In the genomic region with DNA sequence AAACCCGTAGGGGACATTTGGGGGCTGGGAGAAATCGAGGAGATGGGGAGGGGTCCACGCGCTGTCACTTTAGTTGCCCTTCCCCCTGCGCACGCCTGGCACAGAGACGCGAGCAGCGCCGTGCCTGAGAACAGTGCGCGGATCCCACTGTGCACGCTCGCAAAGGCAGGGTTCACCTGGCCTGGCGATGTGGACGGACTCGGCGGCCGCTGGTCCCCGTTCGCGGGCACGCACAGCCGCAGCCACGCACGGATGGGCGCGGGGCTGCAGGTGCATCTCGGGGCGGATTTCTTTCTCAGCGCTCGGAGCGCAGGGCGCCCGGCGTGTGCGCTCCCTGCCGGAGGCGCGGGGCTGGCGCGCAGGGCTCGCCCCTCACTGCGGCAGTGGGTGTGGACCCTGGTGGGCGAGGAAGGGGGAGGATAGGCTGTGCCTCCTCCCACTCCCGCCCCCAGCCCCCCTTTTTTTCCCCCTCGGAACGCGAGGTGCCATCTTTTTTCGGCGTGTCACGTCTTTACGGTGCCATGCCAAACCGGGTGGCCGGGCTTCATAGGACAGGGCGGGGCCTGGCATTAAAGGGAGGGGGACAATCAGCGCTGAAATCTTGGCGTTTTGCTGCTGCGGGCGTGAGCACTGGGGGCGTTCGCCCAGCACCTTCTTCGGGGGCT, we compare ENCODE assay signal across 8 cellular contexts. TPM values are rescaled to one million over a fixed set of nuclear protein-coding genes. Genes with fewer than 3 reads are reported as not detected.
A peak's percentile ranks its signal among the peaks of the same experiment; 100 is the strongest.
DNase-seq lines count a peak whose midpoint lies in the region; ATAC-seq, FAIRE-seq and TF ChIP-seq lines count a peak whose summit lies in the region.

No MANE protein-coding gene starts in this region.

- no peak overlapping the region for H3K27ac ChIP-seq in upper lobe of left lung

- TF ChIP-seq POLR2A in upper lobe of left lung (IDR thresholded peaks at IDR 0.05) = no peak

- TF ChIP-seq CTCF in AG09309 (IDR thresholded peaks at IDR 0.05; ENCODE audit: control insufficient read depth, insufficient read depth, low read depth, low read length, missing control alignments) (no peak), upper lobe of left lung (IDR thresholded peaks at IDR 0.05) (no peak)

- H3K27me3 ChIP-seq in mononuclear cell (ENCODE audit: insufficient read depth, low read length) (peaks cover 54% of the 10 kb centered on the region), upper lobe of left lung (peaks cover 0 to 41% (median 13%) of the 10 kb centered on the region in 4 donors)

- 0 to 7% methylated on average over 4 to 62 of the region's 63 CpGs for WGBS in upper lobe of left lung, 2 donors

- peaks cover 40% of the 10 kb centered on the region for H3K4me1 ChIP-seq in mononuclear cell (ENCODE audit: insufficient read depth, low read length)
- peaks cover 20 to 44% (median 22%) of the 10 kb centered on the region in 4 donors for H3K4me1 ChIP-seq in upper lobe of left lung

- peak overlapping the region; percentile 62 for H3K4me3 ChIP-seq in AG09309 (ENCODE audit: control insufficient read depth, low read depth, low read length)
- H3K4me3 ChIP-seq in mononuclear cell (ENCODE audit: low read length) = peak overlapping the region; percentile 47
- H3K4me3 ChIP-seq in upper lobe of left lung = peak overlapping the region; percentile 10 to 91 (median 66)

- FAIRE-seq in HTR-8/SVneo (lab: Jason Lieb, UNC) = peak; percentile 82

- H3K9me3 ChIP-seq in mononuclear cell (ENCODE audit: low read depth, low read length) = no peaks in the 10 kb centered on the region
- no peaks in the 10 kb centered on the region for H3K9me3 ChIP-seq in upper lobe of left lung

- ATAC-seq in upper lobe of left lung (ENCODE audit: low FRiP score in 2 of 2) = no peak
- no peak for ATAC-seq in GM21360 (IDR thresholded peaks at IDR 0.05; ENCODE audit: unreplicated experiment)

- DNase-seq in AG09309 (ENCODE audit: low read depth) = no peak
- no peak for DNase-seq in HTR-8/SVneo (ENCODE audit: insufficient read length, low spot score)
- DNase-seq in T follicular helper cell (ENCODE audit: low read depth) = peak; percentile 26
- DNase-seq in effector CD8-positive, alpha-beta T cell (lab: John Stamatoyannopoulos, UW) = peak; percentile 14
- DNase-seq in upper lobe of left lung = peak in 1 of 2 donors; percentile 84
- DNase-seq in DMS153 (lab: John Stamatoyannopoulos, UW) = no peak

- H3K36me3 ChIP-seq in upper lobe of left lung = no peaks in the 10 kb centered on the region

- no peak for TF ChIP-seq EP300 in upper lobe of left lung (IDR thresholded peaks at IDR 0.05)

RNA-seq across cellular contexts. Expression of a gene that starts 1.1 kb away (rescaled TPM):
- total RNA-seq in mononuclear cell = 0.10 TPM
- 1 to 10 TPM; 2.1 to 3.7 (median 2.8) TPM for total RNA-seq in upper lobe of left lung

RNA-seq across cellular contexts. Expression of a gene that starts 50.8 kb away (rescaled TPM):
- not detected for total RNA-seq in mononuclear cell
- total RNA-seq in upper lobe of left lung = not detected

Comparison
In these comparisons a context has a peak if more than half of its experiments do, and no peak if none do; other contexts are left out.
1. DNase-seq: peak in T follicular helper cell (single experiment) and effector CD8-positive, alpha-beta T cell (single experiment); none in AG09309 (single experiment), HTR-8/SVneo (single experiment) and DMS153 (single experiment).
2. Peak in every context shown above with its lines, with median percentiles within 50 percentile points of each other: H3K4me3 ChIP-seq.